ENCODE assay signal across 1 cellular context in the genomic region with DNA sequence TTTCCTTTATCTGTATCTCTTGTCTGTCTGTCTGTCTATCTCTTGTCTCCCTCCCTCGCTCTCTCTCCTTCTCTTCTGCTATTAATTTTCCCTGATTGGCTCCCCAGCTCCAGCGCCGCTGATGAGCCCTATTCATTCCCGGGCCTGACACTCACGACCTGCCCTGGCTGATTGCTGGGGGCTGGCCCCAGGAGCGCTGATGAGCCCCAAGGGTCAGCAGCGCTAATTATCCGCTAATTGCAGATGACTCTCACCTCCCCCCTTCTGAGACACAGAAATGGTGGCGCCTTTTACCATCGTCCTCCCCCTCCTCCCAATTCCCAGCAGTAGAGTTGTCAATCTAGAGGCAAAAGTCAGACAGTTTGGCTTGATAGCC.
TF ChIP-seq lines count a peak whose summit lies in the region.

No MANE protein-coding gene starts in this region.

TF ChIP-seq in A549, 52 proteins besides CTCF, POLR2A, EP300 and RAD21:
- TF ChIP-seq, protein P1, sequence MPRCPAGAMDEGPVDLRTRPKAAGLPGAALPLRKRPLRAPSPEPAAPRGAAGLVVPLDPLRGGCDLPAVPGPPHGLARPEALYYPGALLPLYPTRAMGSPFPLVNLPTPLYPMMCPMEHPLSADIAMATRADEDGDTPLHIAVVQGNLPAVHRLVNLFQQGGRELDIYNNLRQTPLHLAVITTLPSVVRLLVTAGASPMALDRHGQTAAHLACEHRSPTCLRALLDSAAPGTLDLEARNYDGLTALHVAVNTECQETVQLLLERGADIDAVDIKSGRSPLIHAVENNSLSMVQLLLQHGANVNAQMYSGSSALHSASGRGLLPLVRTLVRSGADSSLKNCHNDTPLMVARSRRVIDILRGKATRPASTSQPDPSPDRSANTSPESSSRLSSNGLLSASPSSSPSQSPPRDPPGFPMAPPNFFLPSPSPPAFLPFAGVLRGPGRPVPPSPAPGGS (IDR thresholded peaks at IDR 0.05): no peak
- TF ChIP-seq HOXA7 (CRISPR knock-in tag; IDR thresholded peaks at IDR 0.05) (no peak), JUNB (IDR thresholded peaks at IDR 0.05) (no peak), HEYL (CRISPR knock-in tag; IDR thresholded peaks at IDR 0.05) (no peak), RCOR1 (IDR thresholded peaks at IDR 0.05; ENCODE audit: low read depth, low read length) (no peak)
